ENCODE assay signal across 8 cellular contexts in the genomic region with DNA sequence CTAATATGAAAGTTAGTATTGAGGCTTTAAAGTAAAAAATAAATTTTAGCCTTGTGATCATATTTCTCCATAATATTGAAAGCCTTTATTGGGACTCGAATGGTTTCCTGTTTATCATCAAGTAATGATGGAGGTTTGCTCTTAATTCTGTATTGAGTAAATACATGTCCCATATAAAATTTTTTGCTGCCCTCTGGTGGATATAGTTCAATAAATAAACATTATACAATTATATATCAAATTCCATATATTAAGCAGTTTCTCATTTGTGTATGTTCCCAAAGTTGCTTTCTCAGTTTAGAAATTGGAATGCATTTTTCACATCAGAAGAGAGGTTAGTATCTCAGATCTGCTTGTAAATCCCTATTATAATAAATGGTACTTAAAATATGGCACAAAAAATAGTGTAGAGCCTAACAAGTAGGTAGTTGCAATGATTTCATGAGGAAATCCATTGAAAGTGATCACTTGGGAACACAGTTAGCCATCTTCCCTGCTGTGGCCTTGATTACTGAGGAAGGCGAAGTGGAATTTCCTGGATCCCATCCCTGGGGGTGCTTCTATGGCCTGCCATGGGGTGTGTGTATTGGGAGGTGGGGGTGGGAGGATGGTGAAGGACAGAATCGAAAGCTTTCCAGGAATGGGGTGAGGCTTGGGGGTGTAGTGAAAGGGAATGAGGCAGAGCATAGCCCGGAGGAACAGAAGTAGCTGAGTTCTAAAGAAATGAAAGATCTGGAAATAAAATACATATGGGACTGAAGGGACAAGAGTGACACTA.
A peak's percentile ranks its signal among the peaks of the same experiment; 100 is the strongest.
DNase-seq lines count a peak whose midpoint lies in the region; ATAC-seq, FAIRE-seq and TF ChIP-seq lines count a peak whose summit lies in the region.

No MANE protein-coding gene starts in this region.

- H3K27me3 Mint-ChIP-seq in activated naive CD4-positive, alpha-beta T cell treated with anti-CD3 and anti-CD28 coated beads for 36 hours (ENCODE audit: low read depth) = no peaks in the 10 kb centered on the region

- intact Hi-C loops in activated naive CD4-positive, alpha-beta T cell treated with anti-CD3 and anti-CD28 coated beads for 36 hours (cut with micrococcal nuclease) = loop anchor here (1.0 to 5.0 kb wide), 5 partner anchors 84 to 224 kb away; a partner anchor contains a TSS

- in situ Hi-C loops in brain microvascular endothelial cell (cut with HindIII; ENCODE audit: low pct_ligation_motif_present, low sequenced_read_pairs) = no loop called here

- H3K9me3 Mint-ChIP-seq in activated naive CD4-positive, alpha-beta T cell treated with anti-CD3 and anti-CD28 coated beads for 36 hours = peaks cover 6% of the 10 kb centered on the region

- H3K27ac Mint-ChIP-seq in activated naive CD4-positive, alpha-beta T cell treated with anti-CD3 and anti-CD28 coated beads for 36 hours = no peak overlapping the region

- H3K27me3 ChIP-seq in brain microvascular endothelial cell (replicated peaks) = no peaks in the 10 kb centered on the region

- DNase-seq in DMS153 treated with DMSO at 0.1 percent for 48 hours (lab: John Stamatoyannopoulos, UW; ENCODE audit: unreplicated experiment) = peak; percentile 13
- DNase-seq in LNCaP clone FGC (ENCODE audit: low read depth) = peak; percentile 8
- DNase-seq in frontal cortex (ENCODE audit: low spot score in 2 of 2) = peak; percentile 31 to 40
- DNase-seq in superior temporal gyrus (ENCODE audit: extremely low spot score) = peak; percentile 91
- DNase-seq in activated naive CD4-positive, alpha-beta T cell treated with anti-CD3 and anti-CD28 coated beads for 36 hours = no peak
- no peak for DNase-seq in brain microvascular endothelial cell
- no peak for DNase-seq in retina

- ATAC-seq in SK-N-SH treated with all-trans-retinoic acid at 6 μM for 48 hours = peak; percentile 81

- H3K4me3 ChIP-seq in LNCaP clone FGC (ENCODE audit: low read depth, low read length) = no peak overlapping the region
- H3K4me3 ChIP-seq in brain microvascular endothelial cell (ENCODE audit: low read depth, low read length) = no peak overlapping the region

- no peak overlapping the region for H3K27ac ChIP-seq in brain microvascular endothelial cell

- H3K36me3 Mint-ChIP-seq in activated naive CD4-positive, alpha-beta T cell treated with anti-CD3 and anti-CD28 coated beads for 36 hours (ENCODE audit: low read depth) = peaks cover 5% of the 10 kb centered on the region

- CTCF ChIA-PET in activated naive CD4-positive, alpha-beta T cell treated with anti-CD3 and anti-CD28 coated beads for 36 hours (lab: Charles Lee) = interaction anchor here (1.1 to 3.3 kb wide), 7 partner anchors 19 to 225 kb away, joined by 3 to 29 read pairs (median 7); no protein-coding TSS in a partner anchor

- H3K36me3 ChIP-seq in brain microvascular endothelial cell (replicated peaks) = no peaks in the 10 kb centered on the region

- peak; percentile 18; the same call in 1 of the 2 replicates for TF ChIP-seq CTCF in LNCaP clone FGC (IDR thresholded peaks at IDR 0.05; ENCODE audit: control insufficient read depth, extremely low read depth, insufficient read depth)
- no peak for TF ChIP-seq CTCF in brain microvascular endothelial cell (IDR thresholded peaks at IDR 0.05; ENCODE audit: low read depth, low read length, missing control alignments)

- no peak overlapping the region for H3K4me3 Mint-ChIP-seq in activated naive CD4-positive, alpha-beta T cell treated with anti-CD3 and anti-CD28 coated beads for 36 hours

- peak; percentile 97 for FAIRE-seq in frontal cortex (lab: Jason Lieb, UNC)

- H3K4me1 Mint-ChIP-seq in activated naive CD4-positive, alpha-beta T cell treated with anti-CD3 and anti-CD28 coated beads for 36 hours (ENCODE audit: low read depth) = peaks cover 8% of the 10 kb centered on the region

TF ChIP-seq in SK-N-SH treated with all-trans-retinoic acid at 6 μM for 48 hours, 23 proteins besides CTCF, POLR2A, EP300 and RAD21:
- TF ChIP-seq, protein P1, sequence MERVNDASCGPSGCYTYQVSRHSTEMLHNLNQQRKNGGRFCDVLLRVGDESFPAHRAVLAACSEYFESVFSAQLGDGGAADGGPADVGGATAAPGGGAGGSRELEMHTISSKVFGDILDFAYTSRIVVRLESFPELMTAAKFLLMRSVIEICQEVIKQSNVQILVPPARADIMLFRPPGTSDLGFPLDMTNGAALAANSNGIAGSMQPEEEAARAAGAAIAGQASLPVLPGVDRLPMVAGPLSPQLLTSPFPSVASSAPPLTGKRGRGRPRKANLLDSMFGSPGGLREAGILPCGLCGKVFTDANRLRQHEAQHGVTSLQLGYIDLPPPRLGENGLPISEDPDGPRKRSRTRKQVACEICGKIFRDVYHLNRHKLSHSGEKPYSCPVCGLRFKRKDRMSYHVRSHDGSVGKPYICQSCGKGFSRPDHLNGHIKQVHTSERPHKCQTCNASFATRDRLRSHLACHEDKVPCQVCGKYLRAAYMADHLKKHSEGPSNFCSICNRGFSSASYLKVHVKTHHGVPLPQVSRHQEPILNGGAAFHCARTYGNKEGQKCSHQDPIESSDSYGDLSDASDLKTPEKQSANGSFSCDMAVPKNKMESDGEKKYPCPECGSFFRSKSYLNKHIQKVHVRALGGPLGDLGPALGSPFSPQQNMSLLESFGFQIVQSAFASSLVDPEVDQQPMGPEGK (CRISPR knock-in tag; IDR thresholded peaks at IDR 0.05; ENCODE audit: borderline replicate concordance) = no peak
- TF ChIP-seq ESRRG (CRISPR knock-in tag; IDR thresholded peaks at IDR 0.05) = no peak
- TF ChIP-seq SNAI2 (CRISPR knock-in tag; IDR thresholded peaks at IDR 0.05) = no peak
- no peak for TF ChIP-seq ZFP3 (CRISPR knock-in tag; IDR thresholded peaks at IDR 0.05)
- no peak for TF ChIP-seq OSR1 (CRISPR knock-in tag; IDR thresholded peaks at IDR 0.05)

Comparison
In these comparisons a context has a peak if more than half of its experiments do, and no peak if none do; other contexts are left out.
1. DNase-seq: peak in DMS153 treated with DMSO at 0.1 percent for 48 hours (single experiment), LNCaP clone FGC (single experiment), frontal cortex (2 of 2) and superior temporal gyrus (single experiment); none in activated naive CD4-positive, alpha-beta T cell treated with anti-CD3 and anti-CD28 coated beads for 36 hours (single experiment), brain microvascular endothelial cell (single experiment) and retina (single experiment).